Comparison of ENCODE assay signal across 19 cellular contexts in genomic region chr5:111234125-111234524, GRCh38. TPM values are rescaled to one million over a fixed set of nuclear protein-coding genes. Genes with fewer than 3 reads are reported as not detected.
A peak's percentile ranks its signal among the peaks of the same experiment; 100 is the strongest.
DNase-seq lines count a peak whose midpoint lies in the region; ATAC-seq and TF ChIP-seq lines count a peak whose summit lies in the region.
"Had no signal": no experiment of that assay in that cellular context is flagged by ENCODE, and none has a peak within 500 bp of the region (broad histone marks: within the 10 kb centered on the region; RNA-seq: fewer than 3 reads in every experiment).

No MANE protein-coding gene starts in this region.

- no peak for DNase-seq in activated naive CD4-positive, alpha-beta T cell treated with anti-CD3 and anti-CD28 coated beads, Interleukin-2, amount 10 ng/mL, durations not matched to agents 7 days and 5 days
- DNase-seq in activated naive CD4-positive, alpha-beta T cell treated with anti-CD3 and anti-CD28 coated beads, Interleukin-2, amount 50 U/mL, for 16 hours = no peak
- DNase-seq in stimulated activated naive CD8-positive, alpha-beta T cell treated with anti-CD3 and anti-CD28 coated beads, Interleukin-15, amount 100 ng/mL, for 72 hours = no peak
- DNase-seq in upper lobe of left lung (no peak), nephron progenitor cell (no peak)
- DNase-seq: activated CD4-positive, CD25-positive, alpha-beta regulatory T cell treated with anti-CD3 and anti-CD28 coated beads, Interleukin-2, amount 50 U/mL, for 72 hours; activated naive CD4-positive, alpha-beta T cell; head of caudate nucleus; kidney glomerular epithelial cell; MG63; NCI-H2171 treated with DMSO at 0.1 percent for 48 hours; OCI-M1; stimulated activated CD4-positive, alpha-beta T cell treated with anti-CD3 and anti-CD28 coated beads, Interleukin-2, amount 100 ng/mL, for 24 hours; SW 1271 had no signal

- no peak overlapping the region for H3K27ac ChIP-seq in upper lobe of left lung
- H3K27ac ChIP-seq: epithelial cell of prostate, HL-60 had no signal

- no peak for TF ChIP-seq EP300 in upper lobe of left lung (IDR thresholded peaks at IDR 0.05)

- no peaks in the 10 kb centered on the region for H3K9me3 ChIP-seq in upper lobe of left lung
- H3K9me3 ChIP-seq: MG63 had no signal

- peak; percentile 30 for ATAC-seq in HG02884 (IDR thresholded peaks at IDR 0.05; ENCODE audit: unreplicated experiment)
- ATAC-seq in stimulated activated naive CD8-positive, alpha-beta T cell treated with anti-CD3 and anti-CD28 coated beads, Interleukin-15, amount 100 ng/mL, for 72 hours = no peak
- no peak for ATAC-seq in upper lobe of left lung (ENCODE audit: low FRiP score in 2 of 2)
- no peak for ATAC-seq in GM19023 (IDR thresholded peaks at IDR 0.05; ENCODE audit: unreplicated experiment)

- H3K4me1 Mint-ChIP-seq in activated naive CD4-positive, alpha-beta T cell treated with anti-CD3 and anti-CD28 coated beads, Interleukin-2, amount 10 ng/mL, durations not matched to agents 7 days and 5 days = peaks cover 89% of the 10 kb centered on the region
- H3K4me1 Mint-ChIP-seq in T-helper 1 cell treated with Interleukin-12 subunit alpha and Interleukin-12 subunit beta and Interleukin-4 antibody, amounts not matched to agents 30 μg/mL and 1 μg/mL, for 36 hours (ENCODE audit: low read depth) = peaks cover 82% of the 10 kb centered on the region
- peaks cover 95% of the 10 kb centered on the region for H3K4me1 Mint-ChIP-seq in stimulated activated naive CD8-positive, alpha-beta T cell treated with anti-CD3 and anti-CD28 coated beads, Interleukin-15, amount 100 ng/mL, for 72 hours
- H3K4me1 Mint-ChIP-seq in nephron progenitor cell = no peaks in the 10 kb centered on the region

- no peaks in the 10 kb centered on the region for H3K27me3 ChIP-seq in upper lobe of left lung

- no peaks in the 10 kb centered on the region for H3K9me3 Mint-ChIP-seq in activated naive CD4-positive, alpha-beta T cell treated with anti-CD3 and anti-CD28 coated beads, Interleukin-2, amount 10 ng/mL, durations not matched to agents 7 days and 5 days
- H3K9me3 Mint-ChIP-seq in T-helper 1 cell treated with Interleukin-12 subunit alpha and Interleukin-12 subunit beta and Interleukin-4 antibody, amounts not matched to agents 30 μg/mL and 1 μg/mL, for 36 hours = no peaks in the 10 kb centered on the region
- H3K9me3 Mint-ChIP-seq in stimulated activated naive CD8-positive, alpha-beta T cell treated with anti-CD3 and anti-CD28 coated beads, Interleukin-15, amount 100 ng/mL, for 72 hours = no peaks in the 10 kb centered on the region
- no peaks in the 10 kb centered on the region for H3K9me3 Mint-ChIP-seq in nephron progenitor cell

- 41 to 51% methylated on average over 2 of the region's 2 CpGs for WGBS in upper lobe of left lung, 2 donors

- no peaks in the 10 kb centered on the region for H3K36me3 ChIP-seq in upper lobe of left lung
- H3K36me3 ChIP-seq: MG63 had no signal

- no peaks in the 10 kb centered on the region for H3K4me1 ChIP-seq in upper lobe of left lung

- no peaks in the 10 kb centered on the region for H3K27me3 Mint-ChIP-seq in activated naive CD4-positive, alpha-beta T cell treated with anti-CD3 and anti-CD28 coated beads, Interleukin-2, amount 10 ng/mL, durations not matched to agents 7 days and 5 days
- no peaks in the 10 kb centered on the region for H3K27me3 Mint-ChIP-seq in T-helper 1 cell treated with Interleukin-12 subunit alpha and Interleukin-12 subunit beta and Interleukin-4 antibody, amounts not matched to agents 30 μg/mL and 1 μg/mL, for 36 hours (ENCODE audit: low read depth)
- no peaks in the 10 kb centered on the region for H3K27me3 Mint-ChIP-seq in stimulated activated naive CD8-positive, alpha-beta T cell treated with anti-CD3 and anti-CD28 coated beads, Interleukin-15, amount 100 ng/mL, for 72 hours
- H3K27me3 Mint-ChIP-seq in nephron progenitor cell (ENCODE audit: low read depth, poor library complexity) = peaks cover 11% of the 10 kb centered on the region

- TF ChIP-seq POLR2A in upper lobe of left lung (IDR thresholded peaks at IDR 0.05) = no peak

- no peak overlapping the region for H3K4me3 ChIP-seq in upper lobe of left lung
- H3K4me3 ChIP-seq: MG63 had no signal

- CTCF ChIA-PET in activated naive CD4-positive, alpha-beta T cell treated with anti-CD3 and anti-CD28 coated beads, Interleukin-2, amount 10 ng/mL, durations not matched to agents 7 days and 5 days (lab: Charles Lee) = interaction anchor here (5.8 kb wide), 1 partner anchor 9 kb away, joined by 40 read pairs; the partner anchor contains the start of gene CAMK4

- H3K36me3 Mint-ChIP-seq in activated naive CD4-positive, alpha-beta T cell treated with anti-CD3 and anti-CD28 coated beads, Interleukin-2, amount 10 ng/mL, durations not matched to agents 7 days and 5 days = peaks cover 45% of the 10 kb centered on the region
- peaks cover 28% of the 10 kb centered on the region for H3K36me3 Mint-ChIP-seq in T-helper 1 cell treated with Interleukin-12 subunit alpha and Interleukin-12 subunit beta and Interleukin-4 antibody, amounts not matched to agents 30 μg/mL and 1 μg/mL, for 36 hours (ENCODE audit: low read depth)
- H3K36me3 Mint-ChIP-seq in nephron progenitor cell (ENCODE audit: low read depth) = no peaks in the 10 kb centered on the region

- peak overlapping the region; percentile 91 for H3K27ac Mint-ChIP-seq in activated naive CD4-positive, alpha-beta T cell treated with anti-CD3 and anti-CD28 coated beads, Interleukin-2, amount 10 ng/mL, durations not matched to agents 7 days and 5 days
- H3K27ac Mint-ChIP-seq in T-helper 1 cell treated with Interleukin-12 subunit alpha and Interleukin-12 subunit beta and Interleukin-4 antibody, amounts not matched to agents 30 μg/mL and 1 μg/mL, for 36 hours = peak overlapping the region; percentile 94
- peak overlapping the region in 1 of 2 donors; percentile 85 for H3K27ac Mint-ChIP-seq in stimulated activated naive CD8-positive, alpha-beta T cell treated with anti-CD3 and anti-CD28 coated beads, Interleukin-15, amount 100 ng/mL, for 72 hours
- no peak overlapping the region for H3K27ac Mint-ChIP-seq in nephron progenitor cell

- peak overlapping the region; percentile 58 for H3K4me3 Mint-ChIP-seq in activated naive CD4-positive, alpha-beta T cell treated with anti-CD3 and anti-CD28 coated beads, Interleukin-2, amount 10 ng/mL, durations not matched to agents 7 days and 5 days
- H3K4me3 Mint-ChIP-seq in T-helper 1 cell treated with Interleukin-12 subunit alpha and Interleukin-12 subunit beta and Interleukin-4 antibody, amounts not matched to agents 30 μg/mL and 1 μg/mL, for 36 hours = peak overlapping the region; percentile 84
- peak overlapping the region; percentile 10 to 70 for H3K4me3 Mint-ChIP-seq in stimulated activated naive CD8-positive, alpha-beta T cell treated with anti-CD3 and anti-CD28 coated beads, Interleukin-15, amount 100 ng/mL, for 72 hours
- H3K4me3 Mint-ChIP-seq in nephron progenitor cell = no peak overlapping the region

- TF ChIP-seq CTCF in upper lobe of left lung (IDR thresholded peaks at IDR 0.05) = no peak
- no peak for TF ChIP-seq CTCF in nephron progenitor cell (IDR thresholded peaks at IDR 0.05)

RNA-seq across cellular contexts. Expression of gene CAMK4, which starts 9.9 kb away (rescaled TPM):
- 10 to 100 TPM in 1 of 6 donors, 1 to 10 TPM in 5; 1.8 to 36.7 (median 2.2) TPM for total RNA-seq in upper lobe of left lung
